22 cellular contexts compared by ENCODE assay signal in genomic region chr6:129874837-129875236, GRCh38. TPM values are rescaled to one million over a fixed set of nuclear protein-coding genes. Genes with fewer than 3 reads are reported as not detected.
"Had no signal": no experiment of that assay in that cellular context is flagged by ENCODE, and none has a peak within 500 bp of the region (broad histone marks: within the 10 kb centered on the region; RNA-seq: fewer than 3 reads in every experiment).

No MANE protein-coding gene starts in this region.

- H3K27me3 Mint-ChIP-seq: central memory CD8-positive, alpha-beta T cell had no signal

- H3K27ac ChIP-seq: brain microvascular endothelial cell, coronary artery, esophagus muscularis mucosa, hepatocyte, tibial artery, uterus had no signal

- H3K36me3 ChIP-seq: brain microvascular endothelial cell, esophagus muscularis mucosa, tibial artery, uterus had no signal

- H3K4me2 ChIP-seq: hepatocyte had no signal

- H2AFZ ChIP-seq: hepatocyte had no signal

- H3K4me3 Mint-ChIP-seq: activated CD8-positive, alpha-beta T cell treated with anti-CD3 and anti-CD28 coated beads, Interleukin-2, amount 10 ng/mL, durations not matched to agents 7 days and 5 days; central memory CD8-positive, alpha-beta T cell; mesothelial cell of epicardium; nephron progenitor cell had no signal

- DNase-seq: activated CD8-positive, alpha-beta memory T cell treated with anti-CD3 and anti-CD28 coated beads, Interleukin-2, amount 50 U/mL, for 48 hours; activated CD8-positive, alpha-beta T cell treated with anti-CD3 and anti-CD28 coated beads, Interleukin-2, amount 10 ng/mL, durations not matched to agents 7 days and 5 days; activated naive CD4-positive, alpha-beta T cell; anterior cingulate cortex; brain microvascular endothelial cell; islet precursor cell; nephron progenitor cell; occipital lobe; stimulated activated CD4-positive, alpha-beta T cell treated with anti-CD3 and anti-CD28 coated beads, Interleukin-4, amount 100 ng/mL, for 1 hour; stimulated activated naive CD4-positive, alpha-beta T cell; tibial artery; uterus had no signal

- H3K4me3 ChIP-seq: coronary artery, esophagus muscularis mucosa, hepatocyte, lung, tibial artery, uterus had no signal

- H3K36me3 Mint-ChIP-seq: mesothelial cell of epicardium had no signal

- H3K9me3 ChIP-seq: tibial artery, uterus had no signal

- H3K4me1 Mint-ChIP-seq: nephron progenitor cell had no signal

- H3K79me2 ChIP-seq: hepatocyte had no signal

- H3K4me1 ChIP-seq: tibial artery, uterus had no signal

- H3K27ac Mint-ChIP-seq: activated CD8-positive, alpha-beta T cell treated with anti-CD3 and anti-CD28 coated beads, Interleukin-2, amount 10 ng/mL, durations not matched to agents 7 days and 5 days; mesothelial cell of epicardium; nephron progenitor cell had no signal

- H3K27me3 ChIP-seq: brain microvascular endothelial cell, esophagus muscularis mucosa, hepatocyte, tibial artery, uterus had no signal

- ATAC-seq: activated CD8-positive, alpha-beta T cell treated with anti-CD3 and anti-CD28 coated beads, Interleukin-2, amount 10 ng/mL, durations not matched to agents 7 days and 5 days had no signal

RNA-seq across cellular contexts. Expression of gene TMEM244, which starts 13.7 kb away (rescaled TPM):
- total RNA-seq: activated CD8-positive, alpha-beta T cell treated with anti-CD3 and anti-CD28 coated beads, Interleukin-2, amount 10 ng/mL, durations not matched to agents 7 days and 5 days; esophagus muscularis mucosa; glomerular endothelial cell; hepatocyte; lung; mesothelial cell of epicardium; posterior vena cava; skeletal muscle tissue; subcutaneous adipose tissue; uterus had no signal
- polyA plus RNA-seq: hepatocyte, lung had no signal
